11 cellular contexts compared by ENCODE assay signal in genomic region chr4:7398104-7398423, GRCh38.
DNase-seq lines count a peak whose midpoint lies in the region; ATAC-seq and TF ChIP-seq lines count a peak whose summit lies in the region.
"Had no signal": no experiment of that assay in that cellular context is flagged by ENCODE, and none has a peak within 500 bp of the region (broad histone marks: within the 10 kb centered on the region; RNA-seq: fewer than 3 reads in every experiment).

No MANE protein-coding gene starts in this region.

- H3K27ac ChIP-seq in WERI-Rb-1, result no peak overlapping the region; the same call in 1 of the 2 replicates
- no peak overlapping the region for H3K27ac ChIP-seq in MM.1S (ENCODE audit: low read length)

- peaks cover 9% of the 10 kb centered on the region for H3K9me3 Mint-ChIP-seq in stimulated activated memory B cell treated with anti-CD40 and anti-IgM and Interleukin-4, amounts not matched to agents 10 μg/mL and 1 μg/mL and 100 μg/mL, for 72 hours

- H3K27me3 Mint-ChIP-seq in stimulated activated memory B cell treated with anti-CD40 and anti-IgM and Interleukin-4, amounts not matched to agents 10 μg/mL and 1 μg/mL and 100 μg/mL, for 72 hours, result peaks cover 2% of the 10 kb centered on the region

- no peaks in the 10 kb centered on the region for H3K4me1 ChIP-seq in MM.1S (ENCODE audit: low read length)

- no peaks in the 10 kb centered on the region for H3K4me1 Mint-ChIP-seq in stimulated activated memory B cell treated with anti-CD40 and anti-IgM and Interleukin-4, amounts not matched to agents 10 μg/mL and 1 μg/mL and 100 μg/mL, for 72 hours

- H3K4me3 ChIP-seq in AG10803 (ENCODE audit: low read length) (no peak overlapping the region), WERI-Rb-1 (ENCODE audit: low read depth, low read length) (no peak overlapping the region), MM.1S (ENCODE audit: low read length) (no peak overlapping the region)

- H3F3A ChIP-seq in MM.1S (ENCODE audit: insufficient read depth, low read length), result no peaks in the 10 kb centered on the region

- H3K4me3 Mint-ChIP-seq in stimulated activated memory B cell treated with anti-CD40 and anti-IgM and Interleukin-4, amounts not matched to agents 10 μg/mL and 1 μg/mL and 100 μg/mL, for 72 hours, result no peak overlapping the region

- H3K27ac Mint-ChIP-seq in stimulated activated memory B cell treated with anti-CD40 and anti-IgM and Interleukin-4, amounts not matched to agents 10 μg/mL and 1 μg/mL and 100 μg/mL, for 72 hours, result no peak overlapping the region

- peaks cover 5% of the 10 kb centered on the region for H3K36me3 ChIP-seq in WERI-Rb-1
- no peaks in the 10 kb centered on the region for H3K36me3 ChIP-seq in MM.1S (replicated peaks; ENCODE audit: insufficient read depth, low read length)

- no peaks in the 10 kb centered on the region for H3K9me2 ChIP-seq in MM.1S (replicated peaks; ENCODE audit: insufficient read depth, low read length)

- H3K79me2 ChIP-seq in MM.1S (ENCODE audit: low read length), result no peaks in the 10 kb centered on the region

- H3K36me3 Mint-ChIP-seq in stimulated activated memory B cell treated with anti-CD40 and anti-IgM and Interleukin-4, amounts not matched to agents 10 μg/mL and 1 μg/mL and 100 μg/mL, for 72 hours, result no peaks in the 10 kb centered on the region

- H4K20me1 ChIP-seq in MM.1S (ENCODE audit: insufficient read depth, low read length), result no peaks in the 10 kb centered on the region

- peak; percentile 25 for DNase-seq in AG10803 (ENCODE audit: low read depth)
- peak; percentile 92 for DNase-seq in NCI-H1105 treated with DMSO at 0.1 percent for 48 hours (lab: John Stamatoyannopoulos, UW)
- DNase-seq in WERI-Rb-1, result peak; percentile 66
- peak; percentile 2 for DNase-seq in kidney glomerular epithelial cell (lab: John Stamatoyannopoulos, UW)
- no peak for DNase-seq in MM.1S
- DNase-seq in activated CD4-positive, alpha-beta T cell treated with anti-CD3 and anti-CD28 coated beads for 48 hours, result no peak
- DNase-seq: C1 segment of cervical spinal cord, foreskin melanocyte, occipital lobe had no signal

- H3K27me3 ChIP-seq in WERI-Rb-1 (ENCODE audit: insufficient read depth, low read depth, severe bottlenecking), result no peaks in the 10 kb centered on the region
- H3K27me3 ChIP-seq in MM.1S (replicated peaks; ENCODE audit: insufficient read depth, low read length), result peaks cover 78% of the 10 kb centered on the region

- TF ChIP-seq CTCF in AG10803 (conservative IDR thresholded peaks at IDR 0.05; ENCODE audit: low read length), result no peak
- peak; percentile 30; the same call in 1 of the 2 replicates for TF ChIP-seq CTCF in WERI-Rb-1 (IDR thresholded peaks at IDR 0.05; ENCODE audit: low read depth, low read length)
- TF ChIP-seq CTCF in MM.1S (IDR thresholded peaks at IDR 0.05; ENCODE audit: low read length), result no peak

- no peak overlapping the region for H3K4me2 ChIP-seq in MM.1S (ENCODE audit: low read depth, low read length)

- H3K9me3 ChIP-seq in WERI-Rb-1 (ENCODE audit: severe bottlenecking) (no peaks in the 10 kb centered on the region), MM.1S (replicated peaks; ENCODE audit: insufficient read depth, low read length) (no peaks in the 10 kb centered on the region)

- ATAC-seq in GM21360 (IDR thresholded peaks at IDR 0.05; ENCODE audit: unreplicated experiment), result no peak
- no peak for ATAC-seq in stimulated activated memory B cell treated with anti-CD40 and anti-IgM and Interleukin-4, amounts not matched to agents 10 μg/mL and 1 μg/mL and 100 μg/mL, for 72 hours

- no peak overlapping the region for H3K9ac ChIP-seq in MM.1S (ENCODE audit: low read length)

- no peak overlapping the region for H2AFZ ChIP-seq in MM.1S (ENCODE audit: low read length)

Comparison
In these comparisons a context has a peak if more than half of its experiments do, and no peak if none do; other contexts are left out.
1. DNase-seq: peak in AG10803 (single experiment), NCI-H1105 treated with DMSO at 0.1 percent for 48 hours (single experiment), WERI-Rb-1 (single experiment) and kidney glomerular epithelial cell (single experiment); none in MM.1S (single experiment) and activated CD4-positive, alpha-beta T cell treated with anti-CD3 and anti-CD28 coated beads for 48 hours (single experiment).